23 cellular contexts compared by ENCODE assay signal in genomic region chr7:34247468-34247867, GRCh38.
DNase-seq lines count a peak whose midpoint lies in the region; ATAC-seq and TF ChIP-seq lines count a peak whose summit lies in the region.
"Had no signal": no experiment of that assay in that cellular context is flagged by ENCODE, and none has a peak within 500 bp of the region (broad histone marks: within the 10 kb centered on the region; RNA-seq: fewer than 3 reads in every experiment).

No MANE protein-coding gene starts in this region.

- H3K4me3 ChIP-seq in RWPE2 (ENCODE audit: severe bottlenecking) = no peak overlapping the region
- no peak overlapping the region for H3K4me3 ChIP-seq in fibroblast of pulmonary artery (replicated peaks; ENCODE audit: low read depth, low read length)
- no peak overlapping the region for H3K4me3 ChIP-seq in A673 (ENCODE audit: low read depth, low read length, poor library complexity, severe bottlenecking)
- H3K4me3 ChIP-seq: lung, ovary, SJCRH30, skin epidermis, suprapubic skin had no signal

- DNase-seq in AG20443 (ENCODE audit: low spot score) (peak; percentile 42), HT1080 (ENCODE audit: low read depth) (peak; percentile 77), RWPE2 (ENCODE audit: low spot score) (no peak), fibroblast of pulmonary artery (ENCODE audit: low read depth) (peak; percentile 36), A673 (ENCODE audit: low spot score) (no peak)
- no peak for DNase-seq in activated naive CD4-positive, alpha-beta T cell treated with anti-CD3 and anti-CD28 coated beads for 36 hours
- DNase-seq: activated CD4-positive, alpha-beta T cell treated with anti-CD3 and anti-CD28 coated beads for 4 hours; activated naive CD4-positive, alpha-beta T cell treated with Interleukin-2 at 50 U/mL for 16 hours; dermis blood vessel endothelial cell; erythroblast; head of caudate nucleus; Karpas-422; naive B cell; ovary; SJCRH30; stimulated activated CD4-positive, alpha-beta T cell treated with anti-CD3 and anti-CD28 coated beads, Interleukin-4, amount 100 ng/mL, for 1 hour; T-helper 9 cell had no signal

- no peak overlapping the region for H3K27ac ChIP-seq in RWPE2 (ENCODE audit: poor library complexity, severe bottlenecking)
- H3K27ac ChIP-seq in A673 (ENCODE audit: low read depth, low read length, poor library complexity, severe bottlenecking) = no peak overlapping the region
- H3K27ac ChIP-seq: ovary, SJCRH30, skin epidermis, suprapubic skin had no signal

- no peaks in the 10 kb centered on the region for H3K4me1 Mint-ChIP-seq in activated naive CD4-positive, alpha-beta T cell treated with anti-CD3 and anti-CD28 coated beads for 36 hours (ENCODE audit: low read depth)
- H3K4me1 Mint-ChIP-seq: brain, naive B cell had no signal

- no peak overlapping the region for H3K4me3 Mint-ChIP-seq in activated naive CD4-positive, alpha-beta T cell treated with anti-CD3 and anti-CD28 coated beads for 36 hours
- H3K4me3 Mint-ChIP-seq: brain, naive B cell had no signal

- H3K4me1 ChIP-seq in RWPE2 (ENCODE audit: insufficient read depth, poor library complexity, severe bottlenecking) = no peaks in the 10 kb centered on the region
- H3K4me1 ChIP-seq in A673 (ENCODE audit: insufficient read depth, low read length, poor library complexity, severe bottlenecking) = no peaks in the 10 kb centered on the region
- H3K4me1 ChIP-seq: SJCRH30, suprapubic skin had no signal

- no peaks in the 10 kb centered on the region for H3K27me3 ChIP-seq in RWPE2 (ENCODE audit: insufficient read depth, poor library complexity, severe bottlenecking)
- H3K27me3 ChIP-seq in A673 (replicated peaks; ENCODE audit: insufficient read depth, low read depth, low read length, poor library complexity) = no peaks in the 10 kb centered on the region
- H3K27me3 ChIP-seq: ovary, SJCRH30, suprapubic skin had no signal

- TF ChIP-seq CTCF in RWPE2 (IDR thresholded peaks at IDR 0.05; ENCODE audit: poor library complexity, severe bottlenecking) (no peak), fibroblast of pulmonary artery (IDR thresholded peaks at IDR 0.05; ENCODE audit: low read length, missing control alignments) (no peak), A673 (conservative IDR thresholded peaks at IDR 0.05; ENCODE audit: low read depth, low read length) (no peak)

- ATAC-seq in RWPE2 (ENCODE audit: low read depth) = peak; percentile 48; the same call in 1 of the 3 replicates
- no peak for ATAC-seq in HG02571 (IDR thresholded peaks at IDR 0.05; ENCODE audit: unreplicated experiment)
- no peak for ATAC-seq in HG03025 (IDR thresholded peaks at IDR 0.05; ENCODE audit: low FRiP score, unreplicated experiment)

- H3K9me3 ChIP-seq in RWPE2 (ENCODE audit: severe bottlenecking) (no peaks in the 10 kb centered on the region), A673 (ENCODE audit: low read depth, low read length, poor library complexity, severe bottlenecking) (no peaks in the 10 kb centered on the region)
- H3K9me3 ChIP-seq: ovary, SJCRH30, suprapubic skin had no signal

- H3K36me3 ChIP-seq in RWPE2 (ENCODE audit: low read depth) (no peaks in the 10 kb centered on the region), A673 (ENCODE audit: insufficient read depth, low read length, poor library complexity, severe bottlenecking) (no peaks in the 10 kb centered on the region)
- H3K36me3 ChIP-seq: ovary, SJCRH30, suprapubic skin had no signal

- no peak overlapping the region for H3K27ac Mint-ChIP-seq in activated naive CD4-positive, alpha-beta T cell treated with anti-CD3 and anti-CD28 coated beads for 36 hours
- H3K27ac Mint-ChIP-seq: brain, naive B cell had no signal

- CTCF ChIA-PET in A673 (lab: Charles Lee) = no interaction called here
- CTCF ChIA-PET in activated naive CD4-positive, alpha-beta T cell treated with anti-CD3 and anti-CD28 coated beads for 36 hours (lab: Charles Lee) = no interaction called here

- intact Hi-C loops in A673 (cut with micrococcal nuclease; ENCODE audit: unreplicated experiment) = no loop called here
- intact Hi-C loops in activated naive CD4-positive, alpha-beta T cell treated with anti-CD3 and anti-CD28 coated beads for 36 hours (cut with micrococcal nuclease) = no loop called here

- no TSS peak for BruUV-seq in A673 (replicated peaks; lab: Mats Ljungman, UMichigan)

- H3K27me3 Mint-ChIP-seq in activated naive CD4-positive, alpha-beta T cell treated with anti-CD3 and anti-CD28 coated beads for 36 hours (ENCODE audit: low read depth) = no peaks in the 10 kb centered on the region
- H3K27me3 Mint-ChIP-seq: brain, naive B cell had no signal

- no peaks in the 10 kb centered on the region for H3K36me3 Mint-ChIP-seq in activated naive CD4-positive, alpha-beta T cell treated with anti-CD3 and anti-CD28 coated beads for 36 hours (ENCODE audit: low read depth)
- H3K36me3 Mint-ChIP-seq: brain, naive B cell had no signal

- H3K9me3 Mint-ChIP-seq in activated naive CD4-positive, alpha-beta T cell treated with anti-CD3 and anti-CD28 coated beads for 36 hours = peaks cover 2% of the 10 kb centered on the region
- H3K9me3 Mint-ChIP-seq: brain had no signal

- POLR2A ChIA-PET in A673 (lab: Charles Lee; ENCODE audit: low non-redundant PET) = no interaction called here

Comparison
In these comparisons a context has a peak if more than half of its experiments do, and no peak if none do; other contexts are left out.
1. DNase-seq: peak in AG20443 (single experiment), HT1080 (single experiment) and fibroblast of pulmonary artery (single experiment); none in RWPE2 (single experiment), A673 (single experiment) and activated naive CD4-positive, alpha-beta T cell treated with anti-CD3 and anti-CD28 coated beads for 36 hours (single experiment).